ENCODE assay signal across 32 cellular contexts in genomic region chr11:44846852-44847251, GRCh38.
"Had no signal": no experiment of that assay in that cellular context is flagged by ENCODE, and none has a peak within 500 bp of the region (broad histone marks: within the 10 kb centered on the region; RNA-seq: fewer than 3 reads in every experiment).

No MANE protein-coding gene starts in this region.

- FAIRE-seq: astrocyte, bronchial epithelial cell, colon, endometrium, frontal cortex had no signal

- H3K27me3 Mint-ChIP-seq: activated B cell treated with CpG ODN at 0.5 μM for 24 hours; activated naive CD8-positive, alpha-beta T cell; activated T-helper 17 cell treated with anti-CD3 and anti-CD28 coated beads, Interleukin-2, amount 50 U/mL, for 72 hours; T-cell had no signal

- H3K36me3 ChIP-seq: brain microvascular endothelial cell had no signal

- H3K4me1 Mint-ChIP-seq: activated B cell treated with CpG ODN at 0.5 μM for 24 hours had no signal

- ATAC-seq: activated CD4-positive, CD25-positive, alpha-beta regulatory T cell treated with anti-CD3 and anti-CD28 coated beads, Interleukin-2, amount 50 U/mL, for 24 hours; activated CD8-positive, alpha-beta T cell treated with anti-CD3 and anti-CD28 coated beads for 36 hours; activated T-cell treated with anti-CD3 and anti-CD28 coated beads, Interleukin-2, amount 50 U/mL, for 4 hours; activated T-helper 17 cell treated with anti-CD3 and anti-CD28 coated beads, Interleukin-2, amount 50 U/mL, for 72 hours; esophagus mucosa; T-cell had no signal

- DNase-seq: activated B cell treated with CpG ODN at 0.5 μM for 24 hours; activated CD4-positive, alpha-beta T cell treated with anti-CD3 and anti-CD28 coated beads for 48 hours; activated CD4-positive, alpha-beta T cell treated with anti-CD3 and anti-CD28 coated beads, Interleukin-2, amount 50 U/mL, for 1 hour; activated CD4-positive, alpha-beta T cell treated with anti-CD3 and anti-CD28 coated beads, Interleukin-2, amount 50 U/mL, for 48 hours; activated CD8-positive, alpha-beta memory T cell treated with anti-CD3 and anti-CD28 coated beads for 24 hours; activated CD8-positive, alpha-beta T cell treated with anti-CD3 and anti-CD28 coated beads for 36 hours; activated effector memory CD4-positive, alpha-beta T cell treated with Interleukin-2 at 50 U/mL for 16 hours; activated gamma-delta T cell treated with Interleukin-2 at 50 U/mL for 16 hours; activated naive CD4-positive, alpha-beta T cell treated with anti-CD3 and anti-CD28 coated beads, Interleukin-2, amount 50 U/mL, for 16 hours; activated naive CD4-positive, alpha-beta T cell treated with Interleukin-2 at 50 U/mL for 16 hours; activated T-cell treated with anti-CD3 and anti-CD28 coated beads, Interleukin-2, amount 50 U/mL, for 4 hours; amniotic stem cell; anterior cingulate cortex; brain microvascular endothelial cell; cortex of kidney; effector CD8-positive, alpha-beta T cell; foreskin fibroblast; SW 1271; T-cell; T1000; WERI-Rb-1 had no signal

- H3K27ac Mint-ChIP-seq: activated B cell treated with CpG ODN at 0.5 μM for 24 hours; activated CD8-positive, alpha-beta T cell treated with anti-CD3 and anti-CD28 coated beads for 36 hours; activated naive CD8-positive, alpha-beta T cell; activated T-helper 17 cell treated with anti-CD3 and anti-CD28 coated beads, Interleukin-2, amount 50 U/mL, for 72 hours; T-cell; T-helper 1 cell treated with Interleukin-12 subunit alpha and Interleukin-12 subunit beta and Interleukin-4 antibody, amounts not matched to agents 30 μg/mL and 1 μg/mL, for 36 hours; T-helper 2 cell treated with Interferon-gamma antibody and Interleukin-4, amounts not matched to agents 5 μg/mL and 100 μg/mL, for 36 hours had no signal

- H3K27ac ChIP-seq: brain microvascular endothelial cell, WERI-Rb-1 had no signal

- H3K4me3 Mint-ChIP-seq: activated B cell treated with CpG ODN at 0.5 μM for 24 hours; activated CD8-positive, alpha-beta T cell treated with anti-CD3 and anti-CD28 coated beads for 36 hours; activated naive CD8-positive, alpha-beta T cell; activated T-cell treated with anti-CD3 and anti-CD28 coated beads, Interleukin-2, amount 50 U/mL, for 4 hours; activated T-helper 17 cell treated with anti-CD3 and anti-CD28 coated beads, Interleukin-2, amount 50 U/mL, for 72 hours; T-cell; T-helper 1 cell treated with Interleukin-12 subunit alpha and Interleukin-12 subunit beta and Interleukin-4 antibody, amounts not matched to agents 30 μg/mL and 1 μg/mL, for 36 hours; T-helper 2 cell treated with Interferon-gamma antibody and Interleukin-4, amounts not matched to agents 5 μg/mL and 100 μg/mL, for 36 hours had no signal
